Comparison of ENCODE assay signal across 23 cellular contexts in the genomic region with DNA sequence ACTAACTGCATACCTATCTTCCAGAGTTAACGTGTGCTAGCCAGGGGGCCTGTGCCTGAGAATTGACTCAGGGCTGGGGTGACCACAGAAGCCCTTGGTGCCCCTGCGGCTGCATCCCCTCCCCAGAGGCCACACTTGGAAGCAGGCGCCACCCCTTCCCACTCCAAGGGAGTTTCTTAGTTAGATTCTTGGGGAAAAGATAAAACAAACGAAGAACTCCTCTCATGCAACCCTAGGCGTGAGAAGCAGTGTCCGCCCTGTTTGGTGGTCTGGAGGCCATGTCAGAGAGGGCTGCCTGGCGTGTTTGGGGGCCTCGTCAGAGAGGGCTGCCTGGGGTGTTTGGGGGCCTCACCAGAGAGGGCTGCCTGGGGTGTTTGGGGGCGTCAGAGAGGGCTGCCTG. TPM values are rescaled to one million over a fixed set of nuclear protein-coding genes. Genes with fewer than 3 reads are reported as not detected.
DNase-seq lines count a peak whose midpoint lies in the region; ATAC-seq and TF ChIP-seq lines count a peak whose summit lies in the region.
"Had no signal": no experiment of that assay in that cellular context is flagged by ENCODE, and none has a peak within 500 bp of the region (broad histone marks: within the 10 kb centered on the region; RNA-seq: fewer than 3 reads in every experiment).

No MANE protein-coding gene starts in this region.

- POLR2A ChIA-PET in HEK293 (lab: Yijun Ruan, JAX): interaction anchor here (0.6 kb wide), 1 partner anchor 1425 kb away, joined by 3 read pairs; no protein-coding TSS in a partner anchor

- H3K4me1 Mint-ChIP-seq in nephron: peaks cover 55% of the 10 kb centered on the region

- H3K9ac ChIP-seq in BLaER1 treated with 17β-estradiol and CSF1 and Interleukin-3, amounts not matched to agents 10 nM and 100 nM: peak overlapping the region in 3 of 11 experiments; percentile 3 to 23 (median 23); a peak in 1 of 22 replicates

- no peak overlapping the region for H3K4me3 ChIP-seq in BLaER1 treated with 17β-estradiol and CSF1 and Interleukin-3, amounts not matched to agents 10 nM and 100 nM
- no peak overlapping the region for H3K4me3 ChIP-seq in HEK293 (ENCODE audit: low read depth, low read length)
- no peak overlapping the region for H3K4me3 ChIP-seq in thyroid gland (replicated peaks in 1 of 3)
- H3K4me3 ChIP-seq in esophagus muscularis mucosa: no peak overlapping the region
- H3K4me3 ChIP-seq: MG63, SJCRH30 had no signal

- no peak for TF ChIP-seq EP300 in esophagus muscularis mucosa (IDR thresholded peaks at IDR 0.05)

- TF ChIP-seq POLR2A in thyroid gland (IDR thresholded peaks at IDR 0.05): no peak
- TF ChIP-seq POLR2A in esophagus muscularis mucosa (IDR thresholded peaks at IDR 0.05; ENCODE audit: low read depth): no peak

- DNase-seq in astrocyte of the hippocampus (ENCODE audit: low read depth, low spot score): peak; percentile 54
- no peak for DNase-seq in NCI-H748 treated with DMSO at 0.1 percent for 48 hours (lab: John Stamatoyannopoulos, UW)
- no peak for DNase-seq in thyroid gland
- no peak for DNase-seq in esophagus muscularis mucosa (ENCODE audit: extremely low spot score)
- DNase-seq: BE2C; CD4-positive, alpha-beta T cell; COR-L47; DMS 273 treated with DMSO at 0.1 percent for 48 hours; DND-41; GOT3; Kasumi-1; MG63; NCI-H1048; NCI-H1436; NCI-H2029; NCI-H2227 treated with DMSO at 0.1 percent for 48 hours; NCI-H510A; SJCRH30 had no signal

- no peak overlapping the region for H3K4me3 Mint-ChIP-seq in nephron
- H3K4me3 Mint-ChIP-seq: CD4-positive, alpha-beta T cell had no signal

- intact Hi-C loops in thyroid gland (cut with DNase I): no loop called here
- intact Hi-C loops in esophagus muscularis mucosa (cut with DNase I): no loop called here

- peaks cover 6% of the 10 kb centered on the region for H3K27me3 Mint-ChIP-seq in nephron (ENCODE audit: low read depth)
- H3K27me3 Mint-ChIP-seq: CD4-positive, alpha-beta T cell had no signal

- peak overlapping the region; percentile 33 to 95 (median 63) for H3K27ac Mint-ChIP-seq in nephron
- H3K27ac Mint-ChIP-seq: CD4-positive, alpha-beta T cell had no signal

- peaks cover 0 to 19% (median 17%) of the 10 kb centered on the region in 11 experiments; a peak in 19 of 22 replicates for H3K9me3 ChIP-seq in BLaER1 treated with 17β-estradiol and CSF1 and Interleukin-3, amounts not matched to agents 10 nM and 100 nM (replicated peaks in 1 of 11)
- H3K9me3 ChIP-seq in HEK293 (ENCODE audit: control insufficient read depth, insufficient read depth, low read depth, low read length): no peaks in the 10 kb centered on the region
- no peaks in the 10 kb centered on the region for H3K9me3 ChIP-seq in thyroid gland
- H3K9me3 ChIP-seq in esophagus muscularis mucosa: no peaks in the 10 kb centered on the region
- H3K9me3 ChIP-seq: BE2C, MG63, SJCRH30 had no signal

- no peaks in the 10 kb centered on the region for H3K27me3 ChIP-seq in BLaER1 treated with 17β-estradiol and CSF1 and Interleukin-3, amounts not matched to agents 10 nM and 100 nM
- H3K27me3 ChIP-seq in thyroid gland (no peaks in the 10 kb centered on the region), esophagus muscularis mucosa (no peaks in the 10 kb centered on the region)
- H3K27me3 ChIP-seq: BE2C, MG63, SJCRH30 had no signal

- H3K36me3 ChIP-seq in BLaER1 treated with 17β-estradiol and CSF1 and Interleukin-3, amounts not matched to agents 10 nM and 100 nM: peaks cover 5 to 35% (median 30%) of the 10 kb centered on the region in 11 experiments; a peak in 21 of 22 replicates
- no peaks in the 10 kb centered on the region for H3K36me3 ChIP-seq in HEK293 (ENCODE audit: control insufficient read depth in 2 of 2, insufficient read depth in 1 of 2, low read length in 2 of 2)
- no peaks in the 10 kb centered on the region for H3K36me3 ChIP-seq in thyroid gland
- peaks cover 0 to 4% (median 0%) of the 10 kb centered on the region in 4 donors for H3K36me3 ChIP-seq in esophagus muscularis mucosa
- H3K36me3 ChIP-seq: BE2C, MG63 had no signal

- no peak overlapping the region for H3K27ac ChIP-seq in BLaER1 treated with 17β-estradiol and CSF1 and Interleukin-3, amounts not matched to agents 10 nM and 100 nM
- H3K27ac ChIP-seq in HEK293 (ENCODE audit: extremely low read depth, low read depth, low read length) (no peak overlapping the region), thyroid gland (no peak overlapping the region), esophagus muscularis mucosa (replicated peaks in 1 of 4) (no peak overlapping the region)
- H3K27ac ChIP-seq: SJCRH30 had no signal

- ATAC-seq in HG03520 (IDR thresholded peaks at IDR 0.05; ENCODE audit: unreplicated experiment): no peak

- no peak for TF ChIP-seq CTCF in HEK293 (tag by site-specific recombination; IDR thresholded peaks at IDR 0.05)
- no peak for TF ChIP-seq CTCF in nephron (IDR thresholded peaks at IDR 0.05; ENCODE audit: unreplicated experiment in 3 of 3)
- TF ChIP-seq CTCF in thyroid gland (IDR thresholded peaks at IDR 0.05): no peak
- TF ChIP-seq CTCF in esophagus muscularis mucosa (IDR thresholded peaks at IDR 0.05): no peak

- H3K9me3 Mint-ChIP-seq in nephron: peaks cover under 1% of the 10 kb centered on the region
- H3K9me3 Mint-ChIP-seq: CD4-positive, alpha-beta T cell had no signal

- 94 to 98% methylated on average over 9 of the region's 9 CpGs for WGBS in thyroid gland, 2 donors
- 87% methylated on average over 9 of the region's 9 CpGs for WGBS in esophagus muscularis mucosa

- H3K4me1 ChIP-seq in BLaER1 treated with 17β-estradiol and CSF1 and Interleukin-3, amounts not matched to agents 10 nM and 100 nM: peaks cover 46 to 69% (median 63%) of the 10 kb centered on the region in 10 experiments
- H3K4me1 ChIP-seq in HEK293 (ENCODE audit: control insufficient read depth, insufficient read depth, low read length): peaks cover 9% of the 10 kb centered on the region; the same call in 1 of the 2 replicates
- H3K4me1 ChIP-seq in thyroid gland: peaks cover 7 to 22% of the 10 kb centered on the region in 2 donors
- peaks cover 22 to 38% (median 33%) of the 10 kb centered on the region in 4 donors for H3K4me1 ChIP-seq in esophagus muscularis mucosa

- H3K36me3 Mint-ChIP-seq in nephron (ENCODE audit: low read depth): peaks cover 9% of the 10 kb centered on the region

- peaks cover 0 to 79% (median 38%) of the 10 kb centered on the region in 11 experiments; a peak in 16 of 22 replicates for H4K20me1 ChIP-seq in BLaER1 treated with 17β-estradiol and CSF1 and Interleukin-3, amounts not matched to agents 10 nM and 100 nM

- CTCF ChIA-PET in HEK293 (lab: Yijun Ruan, JAX): no interaction called here

- peak overlapping the region; percentile 38 to 100 (median 97); a peak in 21 of 22 replicates for H3K4me2 ChIP-seq in BLaER1 treated with 17β-estradiol and CSF1 and Interleukin-3, amounts not matched to agents 10 nM and 100 nM

TF ChIP-seq in HEK293, 187 proteins besides CTCF, POLR2A, EP300 and RAD21:
- TF ChIP-seq ZFHX2 (tag by site-specific recombination; conservative IDR thresholded peaks at IDR 0.05): no peak
- TF ChIP-seq KLF7 (tag by site-specific recombination; IDR thresholded peaks at IDR 0.05; ENCODE audit: borderline replicate concordance): no peak
- peak; percentile 18; the same call in 1 of the 2 replicates for TF ChIP-seq GLIS1 (tag by site-specific recombination; IDR thresholded peaks at IDR 0.05)

RNA-seq across cellular contexts. Expression of gene HGFAC, which starts 50.3 kb away (rescaled TPM):
- under 1 TPM in 1 of 4 donors, not detected in 3; 0.54 TPM for total RNA-seq in thyroid gland
- 1 to 10 TPM in 1 of 4 donors, under 1 TPM in 1, not detected in 2; 0.52 to 2.3 TPM for total RNA-seq in esophagus muscularis mucosa
- total RNA-seq: G401 had no signal
